Comparison of ENCODE assay signal across 31 cellular contexts in the genomic region with DNA sequence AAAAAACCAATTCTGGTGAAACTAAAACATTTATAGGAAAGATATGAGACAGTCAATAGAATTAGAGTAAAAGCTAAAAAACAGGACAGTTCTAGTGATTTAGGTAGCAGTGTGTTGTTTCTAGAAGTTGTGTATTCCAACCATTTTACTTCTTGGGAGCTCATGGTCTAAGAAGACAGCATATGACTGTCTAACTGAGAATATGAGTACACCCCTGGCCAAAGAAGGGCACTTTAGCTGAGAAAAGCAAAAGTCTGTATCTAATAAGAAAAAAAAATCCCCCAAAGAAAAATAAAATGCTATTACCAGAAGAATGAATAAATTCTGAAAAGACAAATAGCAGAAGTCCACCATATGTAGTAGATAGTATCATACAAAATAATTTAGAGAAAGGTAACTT. TPM values are rescaled to one million over a fixed set of nuclear protein-coding genes. Genes with fewer than 3 reads are reported as not detected.
"Had no signal": no experiment of that assay in that cellular context is flagged by ENCODE, and none has a peak within 500 bp of the region (broad histone marks: within the 10 kb centered on the region; RNA-seq: fewer than 3 reads in every experiment).

No MANE protein-coding gene starts in this region.

- H3K36me3 ChIP-seq: colonic mucosa, esophagus squamous epithelium, heart right ventricle, lower lobe of right lung, ovary, sigmoid colon, tibial nerve, upper lobe of left lung had no signal

- ATAC-seq: left ventricle myocardium superior; lower lobe of right lung; natural killer cell; psoas muscle; stimulated activated memory B cell treated with anti-CD40 and anti-IgM and Interleukin-4, amounts not matched to agents 10 μg/mL and 1 μg/mL and 100 μg/mL, for 72 hours; stimulated activated naive CD8-positive, alpha-beta T cell treated with anti-CD3 and anti-CD28 coated beads, Interleukin-15, Interleukin-2, amounts not matched to agents 100 U/mL and 50 U/mL, for 24 hours had no signal

- H3K4me1 ChIP-seq: colonic mucosa, esophagus squamous epithelium, lower lobe of right lung, psoas muscle, sigmoid colon, testis, tibial nerve, upper lobe of left lung had no signal

- H3K27me3 Mint-ChIP-seq: dendritic cell treated with granulocyte-macrophage colony-stimulating factor and Interleukin-4, amounts not matched to agents 40 ng/mL and 50 ng/mL, for 4 days had no signal

- H3K27me3 ChIP-seq: colonic mucosa, esophagus squamous epithelium, heart right ventricle, ovary, sigmoid colon, testis, tibial nerve, upper lobe of left lung had no signal

- H3K9me3 ChIP-seq: colonic mucosa, esophagus squamous epithelium, heart right ventricle, lower lobe of right lung, ovary, psoas muscle, sigmoid colon, testis, tibial nerve, upper lobe of left lung had no signal

- H3K4me3 ChIP-seq: colonic mucosa, esophagus squamous epithelium, heart right ventricle, lower lobe of right lung, ovary, psoas muscle, sigmoid colon, testis, tibial nerve, upper lobe of left lung had no signal

- DNase-seq: colonic mucosa; effector CD8-positive, alpha-beta T cell; endodermal cell; esophagus squamous epithelium; foreskin melanocyte; glutamatergic neuron; heart right ventricle; hippocampal formation; left ventricle myocardium superior; lower lobe of right lung; natural killer cell; occipital lobe; ovary; posterior cingulate gyrus; psoas muscle; right cardiac atrium; sigmoid colon; stimulated activated CD4-positive, alpha-beta T cell treated with anti-CD3 and anti-CD28 coated beads, Interleukin-2, amount 100 ng/mL, for 24 hours; stimulated activated CD4-positive, alpha-beta T cell treated with anti-CD3 and anti-CD28 coated beads, Interleukin-4, amount 100 ng/mL, for 4 hours; stimulated activated naive CD8-positive, alpha-beta T cell treated with anti-CD3 and anti-CD28 coated beads, Interleukin-15, Interleukin-2, amounts not matched to agents 100 U/mL and 50 U/mL, for 24 hours; substantia nigra; testis; upper lobe of left lung had no signal

- H3K27ac ChIP-seq: colonic mucosa, esophagus squamous epithelium, heart right ventricle, lower lobe of right lung, ovary, psoas muscle, sigmoid colon, testis, tibial nerve, upper lobe of left lung had no signal

- H3K4me1 Mint-ChIP-seq: endodermal cell; memory B cell; natural killer cell; stimulated activated memory B cell treated with anti-CD40 and anti-IgM and Interleukin-4, amounts not matched to agents 10 μg/mL and 1 μg/mL and 100 μg/mL, for 72 hours had no signal

- H3K36me3 Mint-ChIP-seq: memory B cell; natural killer cell; stimulated activated memory B cell treated with anti-CD40 and anti-IgM and Interleukin-4, amounts not matched to agents 10 μg/mL and 1 μg/mL and 100 μg/mL, for 72 hours had no signal

- FAIRE-seq: keratinocyte, urothelium cell line had no signal

- H3K4me3 Mint-ChIP-seq: dendritic cell treated with granulocyte-macrophage colony-stimulating factor and Interleukin-4, amounts not matched to agents 40 ng/mL and 50 ng/mL, for 4 days; endodermal cell; memory B cell; natural killer cell; stimulated activated memory B cell treated with anti-CD40 and anti-IgM and Interleukin-4, amounts not matched to agents 10 μg/mL and 1 μg/mL and 100 μg/mL, for 72 hours had no signal

- H3K9me3 Mint-ChIP-seq: dendritic cell treated with granulocyte-macrophage colony-stimulating factor and Interleukin-4, amounts not matched to agents 40 ng/mL and 50 ng/mL, for 4 days; endodermal cell; memory B cell; natural killer cell; stimulated activated memory B cell treated with anti-CD40 and anti-IgM and Interleukin-4, amounts not matched to agents 10 μg/mL and 1 μg/mL and 100 μg/mL, for 72 hours had no signal

- H3K27ac Mint-ChIP-seq: dendritic cell treated with granulocyte-macrophage colony-stimulating factor and Interleukin-4, amounts not matched to agents 40 ng/mL and 50 ng/mL, for 4 days; endodermal cell; memory B cell; natural killer cell; stimulated activated memory B cell treated with anti-CD40 and anti-IgM and Interleukin-4, amounts not matched to agents 10 μg/mL and 1 μg/mL and 100 μg/mL, for 72 hours had no signal

RNA-seq across cellular contexts. Expression of a gene that starts 26.4 kb away (rescaled TPM):
- total RNA-seq: skeletal muscle tissue had no signal
- polyA plus RNA-seq: neural cell had no signal

RNA-seq across cellular contexts. Expression of a gene that starts 53.6 kb away (rescaled TPM):
- total RNA-seq: occipital lobe, skeletal muscle tissue had no signal
- polyA plus RNA-seq: neural cell had no signal
